ENCODE assay signal across 29 cellular contexts in genomic region chr9:21889673-21890072, GRCh38.
"Had no signal": no experiment of that assay in that cellular context is flagged by ENCODE, and none has a peak within 500 bp of the region (broad histone marks: within the 10 kb centered on the region; RNA-seq: fewer than 3 reads in every experiment).

No MANE protein-coding gene starts in this region.

- H3K4me2 ChIP-seq: neural progenitor cell had no signal

- FAIRE-seq: islet of Langerhans, kidney had no signal

- ATAC-seq: natural killer cell; sciatic nerve; stimulated activated naive B cell treated with anti-CD40 and anti-IgM and Interleukin-4, amounts not matched to agents 10 μg/mL and 1 μg/mL and 100 μg/mL, for 72 hours; stimulated activated naive CD8-positive, alpha-beta T cell treated with anti-CD3 and anti-CD28 coated beads, Interleukin-15, Interleukin-2, amounts not matched to agents 100 U/mL and 50 U/mL, for 24 hours had no signal

- H3K4me1 ChIP-seq: left ventricle myocardium inferior, neural progenitor cell, right atrium auricular region, stomach, testis, thyroid gland, transverse colon, upper lobe of left lung, vagina had no signal

- H3K4me3 ChIP-seq: left ventricle myocardium inferior, lung, neural progenitor cell, ovary, right atrium auricular region, skin epidermis, stomach, testis, thyroid gland, transverse colon, upper lobe of left lung, vagina had no signal

- H2AFZ ChIP-seq: neural progenitor cell had no signal

- H3K9me3 ChIP-seq: neutrophil, testis, thyroid gland had no signal

- DNase-seq: hippocampal formation; immature natural killer cell; kidney; left ventricle myocardium inferior; mesendoderm; naive B cell; natural killer cell; nephron progenitor cell; occipital lobe; ovary; stimulated activated CD4-positive, alpha-beta T cell treated with anti-CD3 and anti-CD28 coated beads, Interleukin-12 subunit alpha, Interleukin-12 subunit beta, amount 100 ng/mL, for 4 hours; stimulated activated CD4-positive, alpha-beta T cell treated with anti-CD3 and anti-CD28 coated beads, Interleukin-15, amount 100 ng/mL, for 24 hours; stimulated activated CD4-positive, alpha-beta T cell treated with anti-CD3 and anti-CD28 coated beads, Interleukin-2, amount 100 ng/mL, for 24 hours; stimulated activated CD4-positive, alpha-beta T cell treated with anti-CD3 and anti-CD28 coated beads, Interleukin-4, amount 100 ng/mL, for 1 hour; stimulated activated naive B cell treated with anti-CD40 and anti-IgM and Interleukin-4, amounts not matched to agents 10 μg/mL and 1 μg/mL and 100 μg/mL, for 72 hours; stimulated activated naive CD8-positive, alpha-beta T cell treated with anti-CD3 and anti-CD28 coated beads, Interleukin-15, Interleukin-2, amounts not matched to agents 100 U/mL and 50 U/mL, for 24 hours; stomach; testis; thyroid gland; transverse colon; upper lobe of left lung had no signal

- H3K9ac ChIP-seq: neural progenitor cell had no signal

- H3K36me3 ChIP-seq: neural progenitor cell, neutrophil, ovary, thyroid gland had no signal

- H3K27me3 ChIP-seq: neural progenitor cell, neutrophil, ovary, right atrium auricular region, stomach, testis, thyroid gland, transverse colon, upper lobe of left lung, vagina had no signal
